In genomic region chr5:108472237-108472636, GRCh38 we compare ENCODE assay signal across 29 cellular contexts.
DNase-seq lines count a peak whose midpoint lies in the region; ATAC-seq and TF ChIP-seq lines count a peak whose summit lies in the region.
"Had no signal": no experiment of that assay in that cellular context is flagged by ENCODE, and none has a peak within 500 bp of the region (broad histone marks: within the 10 kb centered on the region; RNA-seq: fewer than 3 reads in every experiment).

No MANE protein-coding gene starts in this region.

- H2BK20ac ChIP-seq in IMR-90 (ENCODE audit: low read depth, low read length): no peak overlapping the region

- H3K27ac ChIP-seq in IMR-90 (ENCODE audit: insufficient read depth, low read length) (no peak overlapping the region), mesendoderm (ENCODE audit: low read depth, low read length) (no peak overlapping the region), Karpas-422 (ENCODE audit: low read length) (no peak overlapping the region)
- H3K27ac ChIP-seq: breast epithelium, colonic mucosa, lower lobe of right lung, skin epidermis, suprapubic skin, upper lobe of left lung had no signal

- WGBS in IMR-90 (ENCODE audit: extremely low coverage in 2 of 2, insufficient read length in 1 of 2), 2 experiments: 40% methylated on average over 1 of the region's 3 CpGs; no CpG with 5 or more reads in 1 of the 2 experiments
- no CpG with 5 or more reads among the region's 3 CpGs for WGBS in mesendoderm (ENCODE audit: extremely low coverage, insufficient coverage, low lambda C conversion rate)

- H3K79me2 ChIP-seq in mesendoderm (ENCODE audit: control insufficient read depth, insufficient read depth, low read length) (no peaks in the 10 kb centered on the region), Karpas-422 (ENCODE audit: low read length) (no peaks in the 10 kb centered on the region)

- H3K9me1 ChIP-seq in IMR-90 (ENCODE audit: insufficient read depth, low read length): no peaks in the 10 kb centered on the region

- H3K4me3 Mint-ChIP-seq in Calu3 (ENCODE audit: low read depth, unreplicated experiment) (no peak overlapping the region), T-cell (no peak overlapping the region)
- H3K4me3 Mint-ChIP-seq: activated CD8-positive, alpha-beta T cell treated with anti-CD3 and anti-CD28 coated beads, Interleukin-2, amount 10 ng/mL, durations not matched to agents 7 days and 5 days; CD4-positive, CD25-positive, alpha-beta regulatory T cell; natural killer cell treated with Interleukin-12 subunit alpha and Interleukin-12 subunit beta and Interleukin-15 and Interleukin-18, amount 100 ng/mL, for 72 hours; stimulated activated naive B cell treated with anti-CD40 and anti-IgM and Interleukin-4, amounts not matched to agents 10 μg/mL and 1 μg/mL and 100 μg/mL, for 72 hours; T-helper 17 cell had no signal

- H2AFZ ChIP-seq in IMR-90 (replicated peaks; ENCODE audit: low read length, poor library complexity): peak overlapping the region; percentile 64
- H2AFZ ChIP-seq in Karpas-422 (ENCODE audit: low read length): no peak overlapping the region

- H3K4me2 ChIP-seq in IMR-90 (ENCODE audit: low read depth, low read length) (no peak overlapping the region), mesendoderm (ENCODE audit: low read length) (no peak overlapping the region), Karpas-422 (ENCODE audit: low read depth, low read length, poor library complexity, severe bottlenecking) (no peak overlapping the region)

- H3K4me1 Mint-ChIP-seq in Calu3 (ENCODE audit: low read depth, unreplicated experiment): no peaks in the 10 kb centered on the region
- no peaks in the 10 kb centered on the region for H3K4me1 Mint-ChIP-seq in T-cell
- H3K4me1 Mint-ChIP-seq: CD4-positive, CD25-positive, alpha-beta regulatory T cell; stimulated activated naive B cell treated with anti-CD40 and anti-IgM and Interleukin-4, amounts not matched to agents 10 μg/mL and 1 μg/mL and 100 μg/mL, for 72 hours; T-helper 17 cell had no signal

- H3K9ac ChIP-seq in IMR-90 (ENCODE audit: low read depth, low read length) (no peak overlapping the region), mesendoderm (ENCODE audit: low read length) (no peak overlapping the region), Karpas-422 (ENCODE audit: low read length) (no peak overlapping the region)

- H2BK5ac ChIP-seq in IMR-90 (ENCODE audit: low read depth, low read length, poor library complexity, severe bottlenecking) (no peak overlapping the region), mesendoderm (ENCODE audit: low read length) (no peak overlapping the region)

- H3K36me3 ChIP-seq in IMR-90 (ENCODE audit: control insufficient read depth, insufficient read depth, low read length) (no peaks in the 10 kb centered on the region), mesendoderm (ENCODE audit: control insufficient read depth, insufficient read depth, low read length) (no peaks in the 10 kb centered on the region), Karpas-422 (ENCODE audit: insufficient read depth, low read length) (no peaks in the 10 kb centered on the region)
- H3K36me3 ChIP-seq: breast epithelium, colonic mucosa, lower lobe of right lung, MG63, suprapubic skin, upper lobe of left lung had no signal

- H4K8ac ChIP-seq in IMR-90 (ENCODE audit: low read depth in 2 of 2, low read length in 2 of 2): no peak overlapping the region
- no peak overlapping the region for H4K8ac ChIP-seq in mesendoderm (ENCODE audit: low read depth, low read length)

- no peak overlapping the region for H2BK15ac ChIP-seq in IMR-90 (ENCODE audit: low read depth, low read length)
- H2BK15ac ChIP-seq in mesendoderm (replicated peaks; ENCODE audit: low read depth): no peak overlapping the region

- H3K9me2 ChIP-seq in Karpas-422 (replicated peaks; ENCODE audit: insufficient read depth, low read length): no peaks in the 10 kb centered on the region

- TF ChIP-seq POLR2A in IMR-90 (IDR thresholded peaks at IDR 0.05; ENCODE audit: low read depth, low read length): no peak
- TF ChIP-seq POLR2A in erythroblast (IDR thresholded peaks at IDR 0.05; ENCODE audit: low read length): no peak

- no peaks in the 10 kb centered on the region for H4K20me1 ChIP-seq in IMR-90 (ENCODE audit: insufficient read depth, low read length)
- H4K20me1 ChIP-seq in Karpas-422 (ENCODE audit: insufficient read depth, low read depth, low read length): no peaks in the 10 kb centered on the region

- H2AK5ac ChIP-seq in IMR-90 (ENCODE audit: low read depth, low read length) (no peak overlapping the region), mesendoderm (ENCODE audit: low read length) (no peak overlapping the region)

- H3K14ac ChIP-seq in IMR-90 (replicated peaks; ENCODE audit: low read depth, low read length): no peak overlapping the region

- H4K91ac ChIP-seq in IMR-90 (ENCODE audit: insufficient read depth, low read depth, low read length): no peak overlapping the region

- BruUV-seq in IMR-90 (replicated peaks; lab: Mats Ljungman, UMichigan): no TSS peak
- BruUV-seq in Calu3 (replicated peaks; lab: Mats Ljungman, UMichigan): no TSS peak

- H3K27ac Mint-ChIP-seq in Calu3 (ENCODE audit: unreplicated experiment) (no peak overlapping the region), T-cell (no peak overlapping the region)
- H3K27ac Mint-ChIP-seq: activated CD8-positive, alpha-beta T cell treated with anti-CD3 and anti-CD28 coated beads, Interleukin-2, amount 10 ng/mL, durations not matched to agents 7 days and 5 days; activated T-helper 2 cell treated with anti-CD3 and anti-CD28 coated beads, Interferon-gamma antibody, Interleukin-2, Interleukin-4, amounts not matched to agents 10 μg/mL and 5 μg/mL and 100 μg/mL, durations not matched to agents 14 hours and 24 hours and 36 hours; CD4-positive, CD25-positive, alpha-beta regulatory T cell; natural killer cell treated with Interleukin-12 subunit alpha and Interleukin-12 subunit beta and Interleukin-15 and Interleukin-18, amount 100 ng/mL, for 72 hours; stimulated activated naive B cell treated with anti-CD40 and anti-IgM and Interleukin-4, amounts not matched to agents 10 μg/mL and 1 μg/mL and 100 μg/mL, for 72 hours; T-helper 17 cell had no signal

- TF ChIP-seq RAD21 in IMR-90 (IDR thresholded peaks at IDR 0.05; ENCODE audit: low read length): no peak

- DNase-seq in EH (ENCODE audit: low read depth) (peak; percentile 31), IMR-90 (peak; percentile 51), erythroblast (lab: John Stamatoyannopoulos, UW) (peak; percentile 1 to 23), mesendoderm (peak; percentile 75), Karpas-422 (no peak), Calu3 (no peak), T-cell (no peak)
- DNase-seq: activated CD8-positive, alpha-beta T cell treated with anti-CD3 and anti-CD28 coated beads, Interleukin-2, amount 10 ng/mL, durations not matched to agents 7 days and 5 days; activated naive CD4-positive, alpha-beta T cell treated with anti-CD3 and anti-CD28 coated beads, Interleukin-2, amount 50 U/mL, for 16 hours; amygdala; CD4-positive, CD25-positive, alpha-beta regulatory T cell; colonic mucosa; effector CD4-positive, alpha-beta T cell; GOT3; KBM-7; lower lobe of right lung; MG63; NCI-H1105; NCI-H1930; NCI-H510A treated with DMSO at 0.1 percent for 48 hours; RPMI8226; stimulated activated naive B cell treated with anti-CD40 and anti-IgM and Interleukin-4, amounts not matched to agents 10 μg/mL and 1 μg/mL and 100 μg/mL, for 72 hours; T-helper 17 cell; upper lobe of left lung had no signal

- TF ChIP-seq CTCF in IMR-90 (conservative IDR thresholded peaks at IDR 0.05; ENCODE audit: low read depth, low read length) (no peak), Calu3 (IDR thresholded peaks at IDR 0.05; ENCODE audit: unreplicated experiment) (no peak)

- POLR2A ChIA-PET in IMR-90 (lab: Charles Lee; ENCODE audit: unreplicated experiment) (no interaction called here), T-cell (lab: Charles Lee) (no interaction called here)

- intact Hi-C loops in IMR-90 (cut with micrococcal nuclease): no loop called here
- intact Hi-C loops in Calu3 (cut with micrococcal nuclease; ENCODE audit: unreplicated experiment): no loop called here

- H3K18ac ChIP-seq in IMR-90 (ENCODE audit: low read depth, low read length): no peak overlapping the region
- no peak overlapping the region for H3K18ac ChIP-seq in mesendoderm (ENCODE audit: low read length)

- no peak overlapping the region for H2BK120ac ChIP-seq in IMR-90 (ENCODE audit: low read depth, low read length)
- H2BK120ac ChIP-seq in mesendoderm (ENCODE audit: low read depth, low read length): no peak overlapping the region

- H2AK9ac ChIP-seq in IMR-90 (replicated peaks; ENCODE audit: low read depth, low read length, poor library complexity): no peak overlapping the region

- H3K4me3 ChIP-seq in IMR-90 (ENCODE audit: insufficient read depth, low read depth, low read length) (no peak overlapping the region), mesendoderm (ENCODE audit: low read length) (no peak overlapping the region), Karpas-422 (ENCODE audit: low read length) (no peak overlapping the region)
- H3K4me3 ChIP-seq: breast epithelium, colonic mucosa, lower lobe of right lung, MG63, skin epidermis, suprapubic skin, upper lobe of left lung had no signal

- no peaks in the 10 kb centered on the region for H3K36me3 Mint-ChIP-seq in Calu3 (ENCODE audit: insufficient read depth, unreplicated experiment)
- H3K36me3 Mint-ChIP-seq in T-cell: no peaks in the 10 kb centered on the region
- H3K36me3 Mint-ChIP-seq: CD4-positive, CD25-positive, alpha-beta regulatory T cell; natural killer cell treated with Interleukin-12 subunit alpha and Interleukin-12 subunit beta and Interleukin-15 and Interleukin-18, amount 100 ng/mL, for 72 hours; stimulated activated naive B cell treated with anti-CD40 and anti-IgM and Interleukin-4, amounts not matched to agents 10 μg/mL and 1 μg/mL and 100 μg/mL, for 72 hours had no signal

- H3K23ac ChIP-seq in IMR-90 (ENCODE audit: low read depth, low read length): no peak overlapping the region
- no peak overlapping the region for H3K23ac ChIP-seq in mesendoderm (ENCODE audit: low read length)

- H3K27me3 Mint-ChIP-seq in Calu3 (ENCODE audit: unreplicated experiment): no peaks in the 10 kb centered on the region
- H3K27me3 Mint-ChIP-seq in T-cell: peaks cover 5 to 14% of the 10 kb centered on the region in 2 donors
- H3K27me3 Mint-ChIP-seq: CD4-positive, CD25-positive, alpha-beta regulatory T cell had no signal

- H3K4ac ChIP-seq in IMR-90 (ENCODE audit: low read depth, low read length): no peak overlapping the region
- no peak overlapping the region for H3K4ac ChIP-seq in mesendoderm (ENCODE audit: low read depth, low read length)

- ATAC-seq in IMR-90 (ENCODE audit: low read depth): peak; percentile 63
- no peak for ATAC-seq in T-cell (replicated peaks in 1 of 4)
- ATAC-seq: activated CD8-positive, alpha-beta T cell treated with anti-CD3 and anti-CD28 coated beads, Interleukin-2, amount 10 ng/mL, durations not matched to agents 7 days and 5 days; lower lobe of right lung; natural killer cell treated with Interleukin-12 subunit alpha and Interleukin-12 subunit beta and Interleukin-15 and Interleukin-18, amount 100 ng/mL, for 72 hours; stimulated activated naive B cell treated with anti-CD40 and anti-IgM and Interleukin-4, amounts not matched to agents 10 μg/mL and 1 μg/mL and 100 μg/mL, for 72 hours; T-helper 17 cell had no signal

- no peaks in the 10 kb centered on the region for H3K27me3 ChIP-seq in IMR-90 (ENCODE audit: control insufficient read depth, insufficient read depth, low read length)
- H3K27me3 ChIP-seq in mesendoderm (ENCODE audit: insufficient read depth, low read length, poor library complexity): no peaks in the 10 kb centered on the region
- no peaks in the 10 kb centered on the region for H3K27me3 ChIP-seq in Karpas-422 (ENCODE audit: low read length)
- H3K27me3 ChIP-seq: breast epithelium, colonic mucosa, suprapubic skin, upper lobe of left lung had no signal

- H3K9me3 ChIP-seq in IMR-90 (ENCODE audit: control insufficient read depth, insufficient read depth, low read length) (no peaks in the 10 kb centered on the region), Karpas-422 (ENCODE audit: low read length) (no peaks in the 10 kb centered on the region)
- H3K9me3 ChIP-seq: colonic mucosa, lower lobe of right lung, MG63, suprapubic skin, upper lobe of left lung had no signal

- in situ Hi-C loops in IMR-90 (cut with MboI; ENCODE audit: low sequenced_read_pairs): no loop called here

- H3K56ac ChIP-seq in IMR-90 (ENCODE audit: extremely low read depth, insufficient read depth, low read length) (no peak overlapping the region), mesendoderm (ENCODE audit: low read length) (no peak overlapping the region)

- H3K4me1 ChIP-seq in IMR-90 (ENCODE audit: control insufficient read depth, insufficient read depth, low read length) (no peaks in the 10 kb centered on the region; the same call in 1 of the 2 replicates), mesendoderm (ENCODE audit: control insufficient read depth, low read depth, low read length) (no peaks in the 10 kb centered on the region), Karpas-422 (ENCODE audit: low read length) (no peaks in the 10 kb centered on the region)
- H3K4me1 ChIP-seq: breast epithelium, colonic mucosa, lower lobe of right lung, suprapubic skin, upper lobe of left lung had no signal

- dilution Hi-C loops in IMR-90 (cut with HindIII; ENCODE audit: low sequenced_read_pairs, unreplicated experiment): no loop called here

- H3K9me3 Mint-ChIP-seq in Calu3 (ENCODE audit: low read depth, unreplicated experiment) (no peaks in the 10 kb centered on the region), T-cell (peaks cover 0 to 11% (median 0%) of the 10 kb centered on the region in 3 donors)
- H3K9me3 Mint-ChIP-seq: activated T-helper 2 cell treated with anti-CD3 and anti-CD28 coated beads, Interferon-gamma antibody, Interleukin-2, Interleukin-4, amounts not matched to agents 10 μg/mL and 5 μg/mL and 100 μg/mL, durations not matched to agents 14 hours and 24 hours and 36 hours; natural killer cell treated with Interleukin-12 subunit alpha and Interleukin-12 subunit beta and Interleukin-15 and Interleukin-18, amount 100 ng/mL, for 72 hours; stimulated activated naive B cell treated with anti-CD40 and anti-IgM and Interleukin-4, amounts not matched to agents 10 μg/mL and 1 μg/mL and 100 μg/mL, for 72 hours had no signal

- H3K79me1 ChIP-seq in IMR-90 (ENCODE audit: low read depth in 1 of 2, low read length in 2 of 2): no peaks in the 10 kb centered on the region
- no peaks in the 10 kb centered on the region for H3K79me1 ChIP-seq in mesendoderm (ENCODE audit: low read length)

- H4K5ac ChIP-seq in IMR-90 (ENCODE audit: low read depth, low read length) (no peak overlapping the region), mesendoderm (ENCODE audit: low read length) (no peak overlapping the region)

- CTCF ChIA-PET in IMR-90 (lab: Yijun Ruan, JAX): interaction anchor here (0.6 kb wide), 1 partner anchor 647 kb away, joined by 4 read pairs; no protein-coding TSS in a partner anchor
- CTCF ChIA-PET in Calu3 (lab: Charles Lee): interaction anchor here (0.6 kb wide), 1 partner anchor 1223 kb away, joined by 3 read pairs; no protein-coding TSS in a partner anchor
- CTCF ChIA-PET in T-cell (lab: Charles Lee): no interaction called here

Comparison
In these comparisons a context has a peak if more than half of its experiments do, and no peak if none do; other contexts are left out.
1. DNase-seq: peak in EH (single experiment), IMR-90 (single experiment), erythroblast (2 of 2) and mesendoderm (single experiment); none in Karpas-422 (single experiment), Calu3 (single experiment) and T-cell (0 of 34).
2. CTCF ChIA-PET loops: an anchor here in IMR-90 (0.6 kb wide) and Calu3 (0.6 kb wide); none called in T-cell.